ENCODE assay signal across 25 cellular contexts in the genomic region with DNA sequence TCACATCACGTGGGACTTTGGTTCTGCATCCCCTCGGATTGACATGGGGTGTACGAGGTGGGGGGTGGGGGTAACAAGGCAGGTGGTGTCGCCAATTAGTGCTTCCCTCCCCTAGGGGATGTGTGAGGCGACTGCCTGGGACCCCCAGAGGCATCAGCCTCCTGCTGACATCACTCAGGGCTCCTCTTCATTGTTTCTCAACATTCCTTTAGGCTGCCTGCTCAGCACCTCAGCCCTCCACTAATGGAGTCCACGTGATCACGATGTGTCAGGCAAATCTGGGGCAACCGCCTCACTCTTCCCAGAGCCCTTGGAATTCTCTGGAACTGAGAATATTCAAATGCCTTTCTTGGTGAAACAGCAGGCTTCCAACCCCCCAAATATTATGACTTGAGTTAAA.
DNase-seq lines count a peak whose midpoint lies in the region; ATAC-seq and TF ChIP-seq lines count a peak whose summit lies in the region.
"Had no signal": no experiment of that assay in that cellular context is flagged by ENCODE, and none has a peak within 500 bp of the region (broad histone marks: within the 10 kb centered on the region; RNA-seq: fewer than 3 reads in every experiment).

No MANE protein-coding gene starts in this region.

- no peak for ATAC-seq in GM21423 (IDR thresholded peaks at IDR 0.05; ENCODE audit: unreplicated experiment)
- no peak for ATAC-seq in GM21825 (IDR thresholded peaks at IDR 0.05; ENCODE audit: unreplicated experiment)
- no peak for ATAC-seq in GM21381 (IDR thresholded peaks at IDR 0.05; ENCODE audit: unreplicated experiment)
- ATAC-seq: activated naive CD8-positive, alpha-beta T cell treated with anti-CD3 and anti-CD28 coated beads, Interleukin-2, amount 50 U/mL, for 24 hours; left lobe of liver had no signal

- peaks cover 27% of the 10 kb centered on the region for H3F3A ChIP-seq in smooth muscle cell (ENCODE audit: low read depth)

- TF ChIP-seq CTCF in smooth muscle cell (IDR thresholded peaks at IDR 0.05; ENCODE audit: borderline replicate concordance, insufficient read depth, poor library complexity, severe bottlenecking), result no peak

- peak overlapping the region; percentile 47 for H3K9ac ChIP-seq in smooth muscle cell (ENCODE audit: low read depth)

- no peaks in the 10 kb centered on the region for H3K79me2 ChIP-seq in smooth muscle cell (ENCODE audit: low read depth)

- H3K27ac ChIP-seq in smooth muscle cell (ENCODE audit: low read depth), result peak overlapping the region; percentile 80
- H3K27ac ChIP-seq: brain microvascular endothelial cell, Peyer's patch, stomach, thyroid gland had no signal

- H3K36me3 ChIP-seq in smooth muscle cell (ENCODE audit: low read depth), result no peaks in the 10 kb centered on the region
- H3K36me3 ChIP-seq: brain microvascular endothelial cell, Peyer's patch, stomach, thyroid gland had no signal

- peak overlapping the region; percentile 77 for H3K4me2 ChIP-seq in smooth muscle cell

- H2AFZ ChIP-seq in smooth muscle cell (ENCODE audit: low read depth), result peak overlapping the region; percentile 49

- 45% methylated on average over 8 of the region's 8 CpGs for WGBS in smooth muscle cell (ENCODE audit: low lambda C conversion rate)

- H4K20me1 ChIP-seq in smooth muscle cell (ENCODE audit: low read depth), result no peaks in the 10 kb centered on the region

- DNase-seq in ELF-1 (ENCODE audit: low read depth, low spot score), result peak; percentile 79
- DNase-seq in astrocyte of the hippocampus (ENCODE audit: low read depth, low spot score), result peak; percentile 46
- peak; percentile 85 for DNase-seq in islet precursor cell
- no peak for DNase-seq in smooth muscle cell (lab: John Stamatoyannopoulos, UW; ENCODE audit: unreplicated experiment)
- DNase-seq: activated B cell treated with CpG ODN at 0.5 μM for 24 hours; activated CD4-positive, alpha-beta T cell treated with anti-CD3 and anti-CD28 coated beads, Interleukin-2, amount 50 U/mL, for 1 hour; activated naive CD8-positive, alpha-beta T cell treated with anti-CD3 and anti-CD28 coated beads, Interleukin-2, amount 50 U/mL, for 24 hours; activated T-cell treated with anti-CD3 and anti-CD28 coated beads, Interleukin-2, amount 50 U/mL, for 48 hours; brain microvascular endothelial cell; DND-41; GOT3; NCI-H1092 treated with DMSO at 0.1 percent for 48 hours; NCI-H2029; NCI-H2227 treated with DMSO at 0.1 percent for 48 hours; NCI-H69; Peyer's patch; SHP77 treated with DMSO at 0.1 percent for 48 hours; stimulated activated CD8-positive, alpha-beta memory T cell treated with anti-CD3 and anti-CD28 coated beads, Interleukin-4, amount 100 ng/mL, for 48 hours; stomach; T-helper 9 cell had no signal

- H3K4me1 ChIP-seq in smooth muscle cell (ENCODE audit: low read depth), result peaks cover 46% of the 10 kb centered on the region
- H3K4me1 ChIP-seq: Peyer's patch had no signal

- no peaks in the 10 kb centered on the region for H3K27me3 ChIP-seq in smooth muscle cell (ENCODE audit: low read depth)
- H3K27me3 ChIP-seq: brain microvascular endothelial cell, Peyer's patch, thyroid gland had no signal

- H3K9me3 ChIP-seq in smooth muscle cell (replicated peaks; ENCODE audit: low read depth), result no peaks in the 10 kb centered on the region
- H3K9me3 ChIP-seq: Peyer's patch, stomach, thyroid gland had no signal

- H3K4me3 ChIP-seq in smooth muscle cell, result no peak overlapping the region
- H3K4me3 ChIP-seq: Peyer's patch, stomach, thyroid gland had no signal
